Comparison of ENCODE assay signal across 19 cellular contexts in genomic region chr12:53484686-53485567, GRCh38. TPM values are rescaled to one million over a fixed set of nuclear protein-coding genes. Genes with fewer than 3 reads are reported as not detected.
DNase-seq lines count a peak whose midpoint lies in the region; ATAC-seq and TF ChIP-seq lines count a peak whose summit lies in the region.
"Had no signal": no experiment of that assay in that cellular context is flagged by ENCODE, and none has a peak within 500 bp of the region (broad histone marks: within the 10 kb centered on the region; RNA-seq: fewer than 3 reads in every experiment).

No MANE protein-coding gene starts in this region.

- H3K27me3 Mint-ChIP-seq in activated T-helper 1 cell treated with anti-CD3 and anti-CD28 coated beads, Interleukin-12 subunit alpha, Interleukin-12 subunit beta, Interleukin-2, Interleukin-4 antibody, amounts not matched to agents 30 ng/mL and 10 ng/mL and 1 ng/mL, durations not matched to agents 14 hours and 24 hours and 36 hours (ENCODE audit: insufficient read depth) = no peaks in the 10 kb centered on the region
- no peaks in the 10 kb centered on the region for H3K27me3 Mint-ChIP-seq in activated T-helper 2 cell treated with anti-CD3 and anti-CD28 coated beads, Interferon-gamma antibody, Interleukin-2, Interleukin-4, amounts not matched to agents 10 μg/mL and 5 μg/mL and 100 μg/mL, durations not matched to agents 14 hours and 24 hours and 36 hours (ENCODE audit: low read depth)
- H3K27me3 Mint-ChIP-seq: stimulated activated memory B cell treated with anti-CD40 and anti-IgM and Interleukin-4, amounts not matched to agents 10 μg/mL and 1 μg/mL and 100 μg/mL, for 72 hours had no signal

- H3K4me3 ChIP-seq in left lung = no peak overlapping the region
- H3K4me3 ChIP-seq: ascending aorta, PC-9, prostate gland had no signal

- H3K4me1 ChIP-seq in left lung = peaks cover 0 to 19% of the 10 kb centered on the region in 2 donors
- H3K4me1 ChIP-seq: ascending aorta, BE2C, prostate gland had no signal

- intact Hi-C loops in activated T-helper 1 cell treated with anti-CD3 and anti-CD28 coated beads, Interleukin-12 subunit alpha, Interleukin-12 subunit beta, Interleukin-2, Interleukin-4 antibody, amounts not matched to agents 30 ng/mL and 10 ng/mL and 1 ng/mL, durations not matched to agents 14 hours and 24 hours and 36 hours (cut with micrococcal nuclease) = no loop called here
- intact Hi-C loops in left lung (cut with DNase I) = no loop called here
- intact Hi-C loops in activated T-helper 2 cell treated with anti-CD3 and anti-CD28 coated beads, Interferon-gamma antibody, Interleukin-2, Interleukin-4, amounts not matched to agents 10 μg/mL and 5 μg/mL and 100 μg/mL, durations not matched to agents 14 hours and 24 hours and 36 hours (cut with micrococcal nuclease) = no loop called here

- peaks cover 36% of the 10 kb centered on the region for H3K36me3 Mint-ChIP-seq in activated T-helper 1 cell treated with anti-CD3 and anti-CD28 coated beads, Interleukin-12 subunit alpha, Interleukin-12 subunit beta, Interleukin-2, Interleukin-4 antibody, amounts not matched to agents 30 ng/mL and 10 ng/mL and 1 ng/mL, durations not matched to agents 14 hours and 24 hours and 36 hours (ENCODE audit: low read depth)
- peaks cover 62% of the 10 kb centered on the region for H3K36me3 Mint-ChIP-seq in activated T-helper 2 cell treated with anti-CD3 and anti-CD28 coated beads, Interferon-gamma antibody, Interleukin-2, Interleukin-4, amounts not matched to agents 10 μg/mL and 5 μg/mL and 100 μg/mL, durations not matched to agents 14 hours and 24 hours and 36 hours (ENCODE audit: low read depth)

- no peak overlapping the region for H3K4me3 Mint-ChIP-seq in activated T-helper 1 cell treated with anti-CD3 and anti-CD28 coated beads, Interleukin-12 subunit alpha, Interleukin-12 subunit beta, Interleukin-2, Interleukin-4 antibody, amounts not matched to agents 30 ng/mL and 10 ng/mL and 1 ng/mL, durations not matched to agents 14 hours and 24 hours and 36 hours
- H3K4me3 Mint-ChIP-seq in activated T-helper 2 cell treated with anti-CD3 and anti-CD28 coated beads, Interferon-gamma antibody, Interleukin-2, Interleukin-4, amounts not matched to agents 10 μg/mL and 5 μg/mL and 100 μg/mL, durations not matched to agents 14 hours and 24 hours and 36 hours (ENCODE audit: low read depth) = no peak overlapping the region
- H3K4me3 Mint-ChIP-seq: stimulated activated memory B cell treated with anti-CD40 and anti-IgM and Interleukin-4, amounts not matched to agents 10 μg/mL and 1 μg/mL and 100 μg/mL, for 72 hours had no signal

- no peaks in the 10 kb centered on the region for H3K9me3 ChIP-seq in left lung
- H3K9me3 ChIP-seq: ascending aorta, BE2C, prostate gland had no signal

- no peaks in the 10 kb centered on the region for H3K9me3 Mint-ChIP-seq in activated T-helper 1 cell treated with anti-CD3 and anti-CD28 coated beads, Interleukin-12 subunit alpha, Interleukin-12 subunit beta, Interleukin-2, Interleukin-4 antibody, amounts not matched to agents 30 ng/mL and 10 ng/mL and 1 ng/mL, durations not matched to agents 14 hours and 24 hours and 36 hours
- H3K9me3 Mint-ChIP-seq in activated T-helper 2 cell treated with anti-CD3 and anti-CD28 coated beads, Interferon-gamma antibody, Interleukin-2, Interleukin-4, amounts not matched to agents 10 μg/mL and 5 μg/mL and 100 μg/mL, durations not matched to agents 14 hours and 24 hours and 36 hours = no peaks in the 10 kb centered on the region
- H3K9me3 Mint-ChIP-seq: stimulated activated memory B cell treated with anti-CD40 and anti-IgM and Interleukin-4, amounts not matched to agents 10 μg/mL and 1 μg/mL and 100 μg/mL, for 72 hours had no signal

- H3K36me3 ChIP-seq in left lung = peaks cover 0 to 80% of the 10 kb centered on the region in 2 donors

- no peaks in the 10 kb centered on the region for H3K4me1 Mint-ChIP-seq in activated T-helper 1 cell treated with anti-CD3 and anti-CD28 coated beads, Interleukin-12 subunit alpha, Interleukin-12 subunit beta, Interleukin-2, Interleukin-4 antibody, amounts not matched to agents 30 ng/mL and 10 ng/mL and 1 ng/mL, durations not matched to agents 14 hours and 24 hours and 36 hours (ENCODE audit: low read depth)
- H3K4me1 Mint-ChIP-seq in activated T-helper 2 cell treated with anti-CD3 and anti-CD28 coated beads, Interferon-gamma antibody, Interleukin-2, Interleukin-4, amounts not matched to agents 10 μg/mL and 5 μg/mL and 100 μg/mL, durations not matched to agents 14 hours and 24 hours and 36 hours (ENCODE audit: low read depth) = no peaks in the 10 kb centered on the region

- ATAC-seq in left lung = peak; percentile 9
- ATAC-seq in HG02885 (IDR thresholded peaks at IDR 0.05; ENCODE audit: poor library complexity, unreplicated experiment) = no peak
- ATAC-seq in HG03432 (IDR thresholded peaks at IDR 0.05; ENCODE audit: unreplicated experiment) = no peak

- TF ChIP-seq CTCF in 22Rv1 (IDR thresholded peaks at IDR 0.05) = no peak
- TF ChIP-seq CTCF in left lung (IDR thresholded peaks at IDR 0.05) = no peak

- H3K27ac ChIP-seq in 22Rv1 = peak overlapping the region; percentile 45
- no peak overlapping the region for H3K27ac ChIP-seq in left lung
- H3K27ac ChIP-seq: ascending aorta, PC-9, prostate gland had no signal

- TF ChIP-seq POLR2A in GM19099 (IDR thresholded peaks at IDR 0.05; ENCODE audit: extremely low read depth, insufficient read length, low read depth) = peak; percentile 12

- no peaks in the 10 kb centered on the region for H3K27me3 ChIP-seq in left lung
- H3K27me3 ChIP-seq: ascending aorta, BE2C had no signal

- peak overlapping the region; percentile 55 for H3K27ac Mint-ChIP-seq in activated T-helper 1 cell treated with anti-CD3 and anti-CD28 coated beads, Interleukin-12 subunit alpha, Interleukin-12 subunit beta, Interleukin-2, Interleukin-4 antibody, amounts not matched to agents 30 ng/mL and 10 ng/mL and 1 ng/mL, durations not matched to agents 14 hours and 24 hours and 36 hours
- H3K27ac Mint-ChIP-seq in activated T-helper 2 cell treated with anti-CD3 and anti-CD28 coated beads, Interferon-gamma antibody, Interleukin-2, Interleukin-4, amounts not matched to agents 10 μg/mL and 5 μg/mL and 100 μg/mL, durations not matched to agents 14 hours and 24 hours and 36 hours = no peak overlapping the region
- H3K27ac Mint-ChIP-seq: stimulated activated memory B cell treated with anti-CD40 and anti-IgM and Interleukin-4, amounts not matched to agents 10 μg/mL and 1 μg/mL and 100 μg/mL, for 72 hours had no signal

- DNase-seq in activated T-helper 1 cell treated with anti-CD3 and anti-CD28 coated beads, Interleukin-12 subunit alpha, Interleukin-12 subunit beta, Interleukin-2, Interleukin-4 antibody, amounts not matched to agents 30 ng/mL and 10 ng/mL and 1 ng/mL, durations not matched to agents 14 hours and 24 hours and 36 hours (ENCODE audit: low spot score) = no peak
- no peak for DNase-seq in left lung
- DNase-seq in activated T-helper 2 cell treated with anti-CD3 and anti-CD28 coated beads, Interferon-gamma antibody, Interleukin-2, Interleukin-4, amounts not matched to agents 10 μg/mL and 5 μg/mL and 100 μg/mL, durations not matched to agents 14 hours and 24 hours and 36 hours (ENCODE audit: low spot score) = no peak
- DNase-seq in dedifferentiated amniotic fluid mesenchymal stem cell (ENCODE audit: extremely low spot score) = no peak
- DNase-seq: BE2C; GDM1; NCI-H446; stimulated activated CD4-positive, alpha-beta T cell treated with anti-CD3 and anti-CD28 coated beads, Interleukin-2, amount 100 ng/mL, for 24 hours had no signal

RNA-seq across cellular contexts. Expression of gene MAP3K12, which starts 14.3 kb away (rescaled TPM):
- 15.7 and 18.4 TPM in 2 replicates for total RNA-seq in activated T-helper 1 cell treated with anti-CD3 and anti-CD28 coated beads, Interleukin-12 subunit alpha, Interleukin-12 subunit beta, Interleukin-2, Interleukin-4 antibody, amounts not matched to agents 30 ng/mL and 10 ng/mL and 1 ng/mL, durations not matched to agents 14 hours and 24 hours and 36 hours
- 10 to 100 TPM; 19.9 to 24.2 TPM for total RNA-seq in left lung
- 14.4 and 14.7 TPM in 2 replicates for total RNA-seq in activated T-helper 2 cell treated with anti-CD3 and anti-CD28 coated beads, Interferon-gamma antibody, Interleukin-2, Interleukin-4, amounts not matched to agents 10 μg/mL and 5 μg/mL and 100 μg/mL, durations not matched to agents 14 hours and 24 hours and 36 hours

RNA-seq across cellular contexts. Expression of gene TARBP2, which starts 16.2 kb away (rescaled TPM):
- total RNA-seq in activated T-helper 1 cell treated with anti-CD3 and anti-CD28 coated beads, Interleukin-12 subunit alpha, Interleukin-12 subunit beta, Interleukin-2, Interleukin-4 antibody, amounts not matched to agents 30 ng/mL and 10 ng/mL and 1 ng/mL, durations not matched to agents 14 hours and 24 hours and 36 hours = 47.7 and 48.2 TPM in 2 replicates
- total RNA-seq in left lung = 10 to 100 TPM; 35.6 to 39.9 TPM
- 43.9 and 47.0 TPM in 2 replicates for total RNA-seq in activated T-helper 2 cell treated with anti-CD3 and anti-CD28 coated beads, Interferon-gamma antibody, Interleukin-2, Interleukin-4, amounts not matched to agents 10 μg/mL and 5 μg/mL and 100 μg/mL, durations not matched to agents 14 hours and 24 hours and 36 hours

RNA-seq across cellular contexts. Expression of gene NPFF, which starts 22.4 kb away (rescaled TPM):
- 0.44 TPM in 1 of 2 replicates, not detected in the other for total RNA-seq in activated T-helper 1 cell treated with anti-CD3 and anti-CD28 coated beads, Interleukin-12 subunit alpha, Interleukin-12 subunit beta, Interleukin-2, Interleukin-4 antibody, amounts not matched to agents 30 ng/mL and 10 ng/mL and 1 ng/mL, durations not matched to agents 14 hours and 24 hours and 36 hours
- not detected for total RNA-seq in left lung
- total RNA-seq in activated T-helper 2 cell treated with anti-CD3 and anti-CD28 coated beads, Interferon-gamma antibody, Interleukin-2, Interleukin-4, amounts not matched to agents 10 μg/mL and 5 μg/mL and 100 μg/mL, durations not matched to agents 14 hours and 24 hours and 36 hours = not detected in 2 replicates
- total RNA-seq: HT1080; left lobe of liver; PC-9; prostate gland; T-helper 2 cell treated with Interferon-gamma antibody and Interleukin-4, amounts not matched to agents 100 ng/mL and 5 ng/mL, for 36 hours had no signal

RNA-seq across cellular contexts. Expression of gene PCBP2, which starts 33.0 kb away (rescaled TPM):
- 865 and 896 TPM in 2 replicates for total RNA-seq in activated T-helper 1 cell treated with anti-CD3 and anti-CD28 coated beads, Interleukin-12 subunit alpha, Interleukin-12 subunit beta, Interleukin-2, Interleukin-4 antibody, amounts not matched to agents 30 ng/mL and 10 ng/mL and 1 ng/mL, durations not matched to agents 14 hours and 24 hours and 36 hours
- total RNA-seq in left lung = 100 to 1,000 TPM; 634 to 679 TPM
- 985 and 1,001 TPM in 2 replicates for total RNA-seq in activated T-helper 2 cell treated with anti-CD3 and anti-CD28 coated beads, Interferon-gamma antibody, Interleukin-2, Interleukin-4, amounts not matched to agents 10 μg/mL and 5 μg/mL and 100 μg/mL, durations not matched to agents 14 hours and 24 hours and 36 hours

RNA-seq across cellular contexts. Expression of gene PRR13, which starts 43.4 kb away (rescaled TPM):
- total RNA-seq in activated T-helper 1 cell treated with anti-CD3 and anti-CD28 coated beads, Interleukin-12 subunit alpha, Interleukin-12 subunit beta, Interleukin-2, Interleukin-4 antibody, amounts not matched to agents 30 ng/mL and 10 ng/mL and 1 ng/mL, durations not matched to agents 14 hours and 24 hours and 36 hours = 206 and 219 TPM in 2 replicates
- total RNA-seq in left lung = 100 to 1,000 TPM; 146 to 155 TPM
- total RNA-seq in activated T-helper 2 cell treated with anti-CD3 and anti-CD28 coated beads, Interferon-gamma antibody, Interleukin-2, Interleukin-4, amounts not matched to agents 10 μg/mL and 5 μg/mL and 100 μg/mL, durations not matched to agents 14 hours and 24 hours and 36 hours = 178 and 198 TPM in 2 replicates
